10 cellular contexts compared by ENCODE assay signal in the genomic region with DNA sequence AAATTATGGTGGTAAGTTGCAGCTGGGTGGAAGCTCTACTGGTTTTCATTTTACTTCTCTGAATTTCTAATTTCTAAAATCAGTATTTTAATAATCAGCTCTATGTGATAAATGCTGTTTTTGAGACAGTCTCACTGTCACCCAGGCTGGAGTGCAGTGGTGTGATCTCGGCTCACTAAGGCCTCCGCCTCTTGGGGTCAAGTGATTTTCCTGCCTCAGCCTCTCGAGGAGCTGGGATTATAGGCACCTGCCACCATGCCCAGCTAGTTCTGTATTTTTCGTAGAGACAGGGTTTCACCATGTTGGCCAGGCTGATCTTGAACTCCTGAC. TPM values are rescaled to one million over a fixed set of nuclear protein-coding genes. Genes with fewer than 3 reads are reported as not detected.
DNase-seq lines count a peak whose midpoint lies in the region; ATAC-seq and TF ChIP-seq lines count a peak whose summit lies in the region.
"Had no signal": no experiment of that assay in that cellular context is flagged by ENCODE, and none has a peak within 500 bp of the region (broad histone marks: within the 10 kb centered on the region; RNA-seq: fewer than 3 reads in every experiment).

No MANE protein-coding gene starts in this region.

- no peak for TF ChIP-seq CTCF in HL-60 (IDR thresholded peaks at IDR 0.05; ENCODE audit: insufficient read depth, low read length)
- TF ChIP-seq CTCF in activated CD8-positive, alpha-beta T cell treated with anti-CD3 and anti-CD28 coated beads for 36 hours (IDR thresholded peaks at IDR 0.05), result no peak
- no peak for TF ChIP-seq CTCF in left lung (IDR thresholded peaks at IDR 0.05)
- TF ChIP-seq CTCF in Calu3 (IDR thresholded peaks at IDR 0.05; ENCODE audit: unreplicated experiment), result no peak

- H3K4me1 ChIP-seq in skeletal muscle satellite cell (ENCODE audit: control insufficient read depth, insufficient read depth, low read length) (peaks cover 59% of the 10 kb centered on the region), left lung (peaks cover 36 to 90% of the 10 kb centered on the region in 2 donors)

- H3K4me1 Mint-ChIP-seq in activated CD8-positive, alpha-beta T cell treated with anti-CD3 and anti-CD28 coated beads for 36 hours (ENCODE audit: low read depth), result peaks cover 71% of the 10 kb centered on the region
- H3K4me1 Mint-ChIP-seq in immature natural killer cell, result peaks cover 87 to 90% of the 10 kb centered on the region in 2 donors
- peaks cover 18% of the 10 kb centered on the region for H3K4me1 Mint-ChIP-seq in Calu3 (ENCODE audit: low read depth, unreplicated experiment)

- H3K9ac ChIP-seq in skeletal muscle satellite cell (ENCODE audit: low read depth, low read length), result no peak overlapping the region

- DNase-seq in HL-60 (ENCODE audit: low read depth in 1 of 2, low spot score in 1 of 2) (no peak), immature natural killer cell (no peak), NCI-H1436 treated with DMSO at 0.1 percent for 48 hours (lab: John Stamatoyannopoulos, UW) (no peak), left lung (no peak), AML-193 (lab: John Stamatoyannopoulos, UW) (no peak), Calu3 (no peak)
- DNase-seq in activated CD8-positive, alpha-beta T cell treated with anti-CD3 and anti-CD28 coated beads for 36 hours, result no peak
- DNase-seq: activated T-cell treated with anti-CD3 and anti-CD28 coated beads, Interleukin-2, amount 50 U/mL, for 48 hours; midbrain had no signal

- intact Hi-C loops in activated CD8-positive, alpha-beta T cell treated with anti-CD3 and anti-CD28 coated beads for 36 hours (cut with micrococcal nuclease), result no loop called here
- intact Hi-C loops in left lung (cut with DNase I), result no loop called here
- intact Hi-C loops in Calu3 (cut with micrococcal nuclease; ENCODE audit: unreplicated experiment), result no loop called here

- H3K9me3 Mint-ChIP-seq in activated CD8-positive, alpha-beta T cell treated with anti-CD3 and anti-CD28 coated beads for 36 hours, result no peaks in the 10 kb centered on the region
- H3K9me3 Mint-ChIP-seq in immature natural killer cell (peaks cover 0 to 2% (median 0%) of the 10 kb centered on the region in 6 donors), Calu3 (ENCODE audit: low read depth, unreplicated experiment) (no peaks in the 10 kb centered on the region)

- ATAC-seq in activated CD8-positive, alpha-beta T cell treated with anti-CD3 and anti-CD28 coated beads for 36 hours, result no peak
- ATAC-seq in left lung, result no peak

- peaks cover 10% of the 10 kb centered on the region for H3K36me3 Mint-ChIP-seq in activated CD8-positive, alpha-beta T cell treated with anti-CD3 and anti-CD28 coated beads for 36 hours (ENCODE audit: low read depth)
- H3K36me3 Mint-ChIP-seq in immature natural killer cell (peaks cover 0 to 5% (median 0%) of the 10 kb centered on the region in 3 donors), Calu3 (ENCODE audit: insufficient read depth, unreplicated experiment) (peaks cover 12% of the 10 kb centered on the region)

- H3K27ac Mint-ChIP-seq in activated CD8-positive, alpha-beta T cell treated with anti-CD3 and anti-CD28 coated beads for 36 hours, result peak overlapping the region; percentile 79
- H3K27ac Mint-ChIP-seq in immature natural killer cell (peak overlapping the region; percentile 92 to 100 (median 100)), Calu3 (ENCODE audit: unreplicated experiment) (no peak overlapping the region)

- H3K4me2 ChIP-seq in skeletal muscle satellite cell (ENCODE audit: low read length), result peak overlapping the region; percentile 50

- H3K36me3 ChIP-seq in skeletal muscle satellite cell (ENCODE audit: insufficient read depth, low read length) (no peaks in the 10 kb centered on the region), left lung (no peaks in the 10 kb centered on the region)

- no TSS peak for BruUV-seq in Calu3 (replicated peaks; lab: Mats Ljungman, UMichigan)

- POLR2A ChIA-PET in activated CD8-positive, alpha-beta T cell treated with anti-CD3 and anti-CD28 coated beads for 36 hours (lab: Charles Lee), result interaction anchor here (0.5 to 2.1 kb wide), 6 partner anchors 9 to 197 kb away, joined by 3 to 6 read pairs (median 4); no protein-coding TSS in a partner anchor

- H3K27me3 ChIP-seq in HL-60 (ENCODE audit: insufficient read depth, poor library complexity, severe bottlenecking) (no peaks in the 10 kb centered on the region), skeletal muscle satellite cell (ENCODE audit: control insufficient read depth, insufficient read depth, low read length) (peaks cover 25% of the 10 kb centered on the region), left lung (no peaks in the 10 kb centered on the region)

- H3K9me3 ChIP-seq in skeletal muscle satellite cell (replicated peaks; ENCODE audit: low read length) (no peaks in the 10 kb centered on the region), left lung (no peaks in the 10 kb centered on the region)

- peak overlapping the region; percentile 64 for H3K27ac ChIP-seq in HL-60 (replicated peaks)
- peak overlapping the region in 1 of 2 donors; percentile 97 for H3K27ac ChIP-seq in left lung

- H3K27me3 Mint-ChIP-seq in activated CD8-positive, alpha-beta T cell treated with anti-CD3 and anti-CD28 coated beads for 36 hours, result no peaks in the 10 kb centered on the region
- peaks cover 10 to 26% (median 11%) of the 10 kb centered on the region in 3 donors for H3K27me3 Mint-ChIP-seq in immature natural killer cell (ENCODE audit: low read depth in 3 of 3)
- no peaks in the 10 kb centered on the region for H3K27me3 Mint-ChIP-seq in Calu3 (ENCODE audit: unreplicated experiment)

- CTCF ChIA-PET in activated CD8-positive, alpha-beta T cell treated with anti-CD3 and anti-CD28 coated beads for 36 hours (lab: Charles Lee), result interaction anchor here (0.7 to 22.4 kb wide), 3 partner anchors 11 to 27 kb away, joined by 3 to 376 read pairs (median 5); no protein-coding TSS in a partner anchor
- CTCF ChIA-PET in Calu3 (lab: Charles Lee), result no interaction called here

- H3K4me3 Mint-ChIP-seq in activated CD8-positive, alpha-beta T cell treated with anti-CD3 and anti-CD28 coated beads for 36 hours, result no peak overlapping the region
- H3K4me3 Mint-ChIP-seq in immature natural killer cell (peak overlapping the region; percentile 21 to 66 (median 60)), Calu3 (ENCODE audit: low read depth, unreplicated experiment) (no peak overlapping the region)

- H3K4me3 ChIP-seq in HL-60 (replicated peaks; ENCODE audit: insufficient read depth, low read length) (no peak overlapping the region), skeletal muscle satellite cell (ENCODE audit: low read length) (no peak overlapping the region), left lung (no peak overlapping the region)

RNA-seq across cellular contexts. Expression of gene RALGDS, which starts 1.5 kb away (rescaled TPM):
- 10 to 100 TPM; 80.5 to 88.2 TPM for total RNA-seq in activated CD8-positive, alpha-beta T cell treated with anti-CD3 and anti-CD28 coated beads for 36 hours
- polyA plus RNA-seq in immature natural killer cell, result 10 to 100 TPM; 31.2 to 68.8 (median 31.6) TPM
- 15.0 and 18.1 TPM in 2 replicates for total RNA-seq in skeletal muscle satellite cell (2012; rRNA removed)
- total RNA-seq in left lung (10 to 100 TPM; 56.4 to 58.9 TPM), Calu3 (2022) (13.7 and 18.2 TPM in 2 replicates)

RNA-seq across cellular contexts. Expression of gene GBGT1, which starts 41.1 kb away (rescaled TPM):
- total RNA-seq in activated CD8-positive, alpha-beta T cell treated with anti-CD3 and anti-CD28 coated beads for 36 hours, result 1 to 10 TPM; 3.6 to 4.1 TPM
- not detected for polyA plus RNA-seq in immature natural killer cell
- total RNA-seq in skeletal muscle satellite cell (2012; rRNA removed), result under 0.01 and 1.3 TPM in 2 replicates
- total RNA-seq in left lung (10 to 100 TPM; 22.2 to 45.1 TPM), Calu3 (2022) (not detected in 2 replicates)

Comparison
In these comparisons a context has a peak if more than half of its experiments do, and no peak if none do; other contexts are left out.
1. H3K4me3 Mint-ChIP-seq: peak in immature natural killer cell (5 of 5); none in activated CD8-positive, alpha-beta T cell treated with anti-CD3 and anti-CD28 coated beads for 36 hours (single experiment) and Calu3 (single experiment).
2. RNA of gene GBGT1, which starts 41.1 kb away (total RNA-seq): 22.2 to 45.1 TPM in left lung; 3.6 to 4.1 TPM in activated CD8-positive, alpha-beta T cell treated with anti-CD3 and anti-CD28 coated beads for 36 hours and not detected in Calu3; every median in the first group is over 4 times any median in the second.